6 cellular contexts compared by ENCODE assay signal in genomic region chr7:149851449-149851848, GRCh38.
"Had no signal": no experiment of that assay in that cellular context is flagged by ENCODE, and none has a peak within 500 bp of the region (broad histone marks: within the 10 kb centered on the region; RNA-seq: fewer than 3 reads in every experiment).

No MANE protein-coding gene starts in this region.

- H3K27ac Mint-ChIP-seq: GM23338, H9 had no signal

- H3K4me3 ChIP-seq: GM23338, K562 had no signal

- DNase-seq: H9, HCEC 1CT, IMR-90 had no signal

- H3K4me3 Mint-ChIP-seq: GM23338, H9 had no signal

- ATAC-seq: GM23338, K562 had no signal

- H3K27ac ChIP-seq: HL-60 had no signal

- H3K9me3 Mint-ChIP-seq: GM23338, H9 had no signal
